ENCODE assay signal across 1 cellular context in the genomic region with DNA sequence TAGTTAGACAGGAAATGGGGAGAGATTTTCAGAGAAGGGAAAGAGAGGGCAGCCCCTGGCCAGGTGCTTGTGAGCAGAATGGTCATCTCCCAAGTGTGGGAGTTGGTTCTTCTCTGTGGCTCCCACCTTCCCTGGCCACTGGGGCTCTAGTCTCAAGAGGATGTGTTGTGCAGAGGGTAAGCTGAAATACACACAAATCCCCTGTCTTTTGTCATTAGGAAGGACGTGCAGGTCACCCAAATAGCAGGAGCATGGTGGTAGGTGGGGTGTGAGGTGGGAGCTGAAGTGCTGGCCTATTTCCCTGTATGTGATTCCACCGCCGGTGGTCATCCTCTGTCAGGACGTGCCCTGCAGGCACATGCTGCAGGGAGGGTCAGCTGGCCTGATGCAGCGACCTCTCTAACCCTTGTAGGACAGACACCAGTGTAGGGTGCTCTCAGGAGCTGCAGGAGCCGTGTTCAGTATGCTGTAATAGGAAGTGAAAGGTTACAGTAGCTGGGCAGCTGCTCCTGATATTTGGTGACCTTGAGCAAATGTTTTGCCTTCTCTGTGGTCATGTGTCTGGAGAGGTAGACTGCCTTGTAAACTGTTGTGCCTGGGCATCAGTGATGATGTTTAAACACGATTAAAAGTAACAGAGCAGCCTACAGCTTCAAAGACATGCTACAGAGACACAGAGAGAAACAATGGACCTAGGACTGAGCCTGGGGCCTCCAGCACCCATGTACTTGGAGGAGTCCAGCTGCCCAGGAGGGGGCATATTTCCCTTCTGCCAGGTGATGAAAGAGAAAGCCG.
A peak's percentile ranks its signal among the peaks of the same experiment; 100 is the strongest.
TF ChIP-seq lines count a peak whose summit lies in the region.

No MANE protein-coding gene starts in this region.

TF ChIP-seq in HepG2, 621 proteins besides CTCF, POLR2A, EP300 and RAD21 (continued from another document and continues in another):
- TF ChIP-seq, protein P1, sequence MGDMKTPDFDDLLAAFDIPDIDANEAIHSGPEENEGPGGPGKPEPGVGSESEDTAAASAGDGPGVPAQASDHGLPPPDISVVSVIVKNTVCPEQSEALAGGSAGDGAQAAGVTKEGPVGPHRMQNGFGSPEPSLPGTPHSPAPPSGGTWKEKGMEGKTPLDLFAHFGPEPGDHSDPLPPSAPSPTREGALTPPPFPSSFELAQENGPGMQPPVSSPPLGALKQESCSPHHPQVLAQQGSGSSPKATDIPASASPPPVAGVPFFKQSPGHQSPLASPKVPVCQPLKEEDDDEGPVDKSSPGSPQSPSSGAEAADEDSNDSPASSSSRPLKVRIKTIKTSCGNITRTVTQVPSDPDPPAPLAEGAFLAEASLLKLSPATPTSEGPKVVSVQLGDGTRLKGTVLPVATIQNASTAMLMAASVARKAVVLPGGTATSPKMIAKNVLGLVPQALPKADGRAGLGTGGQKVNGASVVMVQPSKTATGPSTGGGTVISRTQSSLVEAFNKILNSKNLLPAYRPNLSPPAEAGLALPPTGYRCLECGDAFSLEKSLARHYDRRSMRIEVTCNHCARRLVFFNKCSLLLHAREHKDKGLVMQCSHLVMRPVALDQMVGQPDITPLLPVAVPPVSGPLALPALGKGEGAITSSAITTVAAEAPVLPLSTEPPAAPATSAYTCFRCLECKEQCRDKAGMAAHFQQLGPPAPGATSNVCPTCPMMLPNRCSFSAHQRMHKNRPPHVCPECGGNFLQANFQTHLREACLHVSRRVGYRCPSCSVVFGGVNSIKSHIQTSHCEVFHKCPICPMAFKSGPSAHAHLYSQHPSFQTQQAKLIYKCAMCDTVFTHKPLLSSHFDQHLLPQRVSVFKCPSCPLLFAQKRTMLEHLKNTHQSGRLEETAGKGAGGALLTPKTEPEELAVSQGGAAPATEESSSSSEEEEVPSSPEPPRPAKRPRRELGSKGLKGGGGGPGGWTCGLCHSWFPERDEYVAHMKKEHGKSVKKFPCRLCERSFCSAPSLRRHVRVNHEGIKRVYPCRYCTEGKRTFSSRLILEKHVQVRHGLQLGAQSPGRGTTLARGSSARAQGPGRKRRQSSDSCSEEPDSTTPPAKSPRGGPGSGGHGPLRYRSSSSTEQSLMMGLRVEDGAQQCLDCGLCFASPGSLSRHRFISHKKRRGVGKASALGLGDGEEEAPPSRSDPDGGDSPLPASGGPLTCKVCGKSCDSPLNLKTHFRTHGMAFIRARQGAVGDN (CRISPR knock-in tag; IDR thresholded peaks at IDR 0.05) = peak; percentile 82
- 0 out of 2 replicates have a peak, but pooled peaks have one; percentile 29 for TF ChIP-seq ZNF556 (CRISPR knock-in tag; IDR thresholded peaks at IDR 0.05; ENCODE audit: borderline replicate concordance)
- TF ChIP-seq TBX2 (CRISPR knock-in tag; IDR thresholded peaks at IDR 0.05; ENCODE audit: borderline replicate concordance) = peak; percentile 17; the same call in 1 of the 2 replicates
- peak; percentile 89 for TF ChIP-seq HNF1B (CRISPR knock-in tag; IDR thresholded peaks at IDR 0.05)
- no peak for TF ChIP-seq EZH2 (conservative IDR thresholded peaks at IDR 0.05; ENCODE audit: low read depth, low read length)
- no peak for TF ChIP-seq CBX2 (IDR thresholded peaks at IDR 0.05; ENCODE audit: low read depth, low read length)
- TF ChIP-seq CBX2 (CRISPR knock-in tag; IDR thresholded peaks at IDR 0.05; ENCODE audit: low read depth) = no peak
- no peak for TF ChIP-seq SMAD1 (CRISPR knock-in tag; IDR thresholded peaks at IDR 0.05; ENCODE audit: borderline replicate concordance, low read depth)
- no peak for TF ChIP-seq DDIT3 (CRISPR knock-in tag; IDR thresholded peaks at IDR 0.05)
- peak; percentile 72 for TF ChIP-seq HNF4A (CRISPR knock-in tag; IDR thresholded peaks at IDR 0.05)
- TF ChIP-seq ZFP1 (CRISPR knock-in tag; IDR thresholded peaks at IDR 0.05) = peak; percentile 71; the same call in 1 of the 2 replicates
- peak; percentile 60 for TF ChIP-seq ZNF768 (CRISPR knock-in tag; IDR thresholded peaks at IDR 0.05)
- no peak for TF ChIP-seq ZNF160 (CRISPR knock-in tag; IDR thresholded peaks at IDR 0.05)
- TF ChIP-seq ZNF549 (CRISPR knock-in tag; IDR thresholded peaks at IDR 0.05) = no peak
- no peak for TF ChIP-seq ZNF709 (CRISPR knock-in tag; IDR thresholded peaks at IDR 0.05)
- TF ChIP-seq, protein P2, sequence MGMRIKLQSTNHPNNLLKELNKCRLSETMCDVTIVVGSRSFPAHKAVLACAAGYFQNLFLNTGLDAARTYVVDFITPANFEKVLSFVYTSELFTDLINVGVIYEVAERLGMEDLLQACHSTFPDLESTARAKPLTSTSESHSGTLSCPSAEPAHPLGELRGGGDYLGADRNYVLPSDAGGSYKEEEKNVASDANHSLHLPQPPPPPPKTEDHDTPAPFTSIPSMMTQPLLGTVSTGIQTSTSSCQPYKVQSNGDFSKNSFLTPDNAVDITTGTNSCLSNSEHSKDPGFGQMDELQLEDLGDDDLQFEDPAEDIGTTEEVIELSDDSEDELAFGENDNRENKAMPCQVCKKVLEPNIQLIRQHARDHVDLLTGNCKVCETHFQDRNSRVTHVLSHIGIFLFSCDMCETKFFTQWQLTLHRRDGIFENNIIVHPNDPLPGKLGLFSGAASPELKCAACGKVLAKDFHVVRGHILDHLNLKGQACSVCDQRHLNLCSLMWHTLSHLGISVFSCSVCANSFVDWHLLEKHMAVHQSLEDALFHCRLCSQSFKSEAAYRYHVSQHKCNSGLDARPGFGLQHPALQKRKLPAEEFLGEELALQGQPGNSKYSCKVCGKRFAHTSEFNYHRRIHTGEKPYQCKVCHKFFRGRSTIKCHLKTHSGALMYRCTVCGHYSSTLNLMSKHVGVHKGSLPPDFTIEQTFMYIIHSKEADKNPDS (CRISPR knock-in tag; IDR thresholded peaks at IDR 0.05) = no peak
- peak; percentile 63; the same call in 1 of the 2 replicates for TF ChIP-seq ARNTL (CRISPR knock-in tag; IDR thresholded peaks at IDR 0.05)
- peak; percentile 36; the same call in 1 of the 2 replicates for TF ChIP-seq TCF7 (IDR thresholded peaks at IDR 0.05; ENCODE audit: low read depth)
- TF ChIP-seq, protein P3, sequence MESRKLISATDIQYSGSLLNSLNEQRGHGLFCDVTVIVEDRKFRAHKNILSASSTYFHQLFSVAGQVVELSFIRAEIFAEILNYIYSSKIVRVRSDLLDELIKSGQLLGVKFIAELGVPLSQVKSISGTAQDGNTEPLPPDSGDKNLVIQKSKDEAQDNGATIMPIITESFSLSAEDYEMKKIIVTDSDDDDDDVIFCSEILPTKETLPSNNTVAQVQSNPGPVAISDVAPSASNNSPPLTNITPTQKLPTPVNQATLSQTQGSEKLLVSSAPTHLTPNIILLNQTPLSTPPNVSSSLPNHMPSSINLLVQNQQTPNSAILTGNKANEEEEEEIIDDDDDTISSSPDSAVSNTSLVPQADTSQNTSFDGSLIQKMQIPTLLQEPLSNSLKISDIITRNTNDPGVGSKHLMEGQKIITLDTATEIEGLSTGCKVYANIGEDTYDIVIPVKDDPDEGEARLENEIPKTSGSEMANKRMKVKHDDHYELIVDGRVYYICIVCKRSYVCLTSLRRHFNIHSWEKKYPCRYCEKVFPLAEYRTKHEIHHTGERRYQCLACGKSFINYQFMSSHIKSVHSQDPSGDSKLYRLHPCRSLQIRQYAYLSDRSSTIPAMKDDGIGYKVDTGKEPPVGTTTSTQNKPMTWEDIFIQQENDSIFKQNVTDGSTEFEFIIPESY (CRISPR knock-in tag; IDR thresholded peaks at IDR 0.05) = 0 out of 2 replicates have a peak, but pooled peaks have one; percentile 46
- no peak for TF ChIP-seq ARHGAP35 (CRISPR knock-in tag; IDR thresholded peaks at IDR 0.05; ENCODE audit: borderline replicate concordance)
- TF ChIP-seq ZNF225 (CRISPR knock-in tag; IDR thresholded peaks at IDR 0.05) = peak; percentile 71; the same call in 1 of the 2 replicates
- TF ChIP-seq ZNF232 (CRISPR knock-in tag; IDR thresholded peaks at IDR 0.05; ENCODE audit: borderline replicate concordance) = peak; percentile 61; the same call in 1 of the 2 replicates
- TF ChIP-seq TAF15 (IDR thresholded peaks at IDR 0.05; ENCODE audit: low read depth, low read length, poor library complexity, severe bottlenecking) = no peak
- no peak for TF ChIP-seq ZFP62 (CRISPR knock-in tag; IDR thresholded peaks at IDR 0.05)
- TF ChIP-seq MEF2D (CRISPR knock-in tag; IDR thresholded peaks at IDR 0.05) = no peak
- no peak for TF ChIP-seq ATF7 (IDR thresholded peaks at IDR 0.05)
- no peak for TF ChIP-seq ATF7 (CRISPR knock-in tag; IDR thresholded peaks at IDR 0.05)
- TF ChIP-seq ZNF788 (CRISPR knock-in tag; IDR thresholded peaks at IDR 0.05; ENCODE audit: borderline replicate concordance) = peak; percentile 60; the same call in 1 of the 2 replicates
- TF ChIP-seq SMYD3 (CRISPR knock-in tag; IDR thresholded peaks at IDR 0.05) = 0 out of 2 replicates have a peak, but pooled peaks have one; percentile 32
- TF ChIP-seq PRMT3 (CRISPR knock-in tag; IDR thresholded peaks at IDR 0.05; ENCODE audit: borderline replicate concordance, low read depth) = no peak
- 0 out of 2 replicates have a peak, but pooled peaks have one; percentile 34 for TF ChIP-seq SP140L (CRISPR knock-in tag; IDR thresholded peaks at IDR 0.05; ENCODE audit: borderline replicate concordance)
- TF ChIP-seq PLRG1 (conservative IDR thresholded peaks at IDR 0.05) = no peak
- TF ChIP-seq CBX1 (IDR thresholded peaks at IDR 0.05; ENCODE audit: low read depth) = peak; percentile 29
- TF ChIP-seq AHDC1 (CRISPR knock-in tag; IDR thresholded peaks at IDR 0.05; ENCODE audit: borderline replicate concordance) = no peak; the same call in 1 of the 2 replicates
- TF ChIP-seq MBD4 (IDR thresholded peaks at IDR 0.05; ENCODE audit: borderline replicate concordance, low read length) = no peak
- TF ChIP-seq ZNF292 (CRISPR knock-in tag; IDR thresholded peaks at IDR 0.05; ENCODE audit: borderline replicate concordance, low read depth) = peak; percentile 98
- TF ChIP-seq ZNF496 (CRISPR knock-in tag; IDR thresholded peaks at IDR 0.05; ENCODE audit: insufficient replicate concordance) = no peak
- TF ChIP-seq, protein P4, sequence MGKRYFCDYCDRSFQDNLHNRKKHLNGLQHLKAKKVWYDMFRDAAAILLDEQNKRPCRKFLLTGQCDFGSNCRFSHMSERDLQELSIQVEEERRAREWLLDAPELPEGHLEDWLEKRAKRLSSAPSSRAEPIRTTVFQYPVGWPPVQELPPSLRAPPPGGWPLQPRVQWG (CRISPR knock-in tag; IDR thresholded peaks at IDR 0.05; ENCODE audit: borderline replicate concordance, low read depth) = no peak
- TF ChIP-seq ZNF570 (CRISPR knock-in tag; IDR thresholded peaks at IDR 0.05; ENCODE audit: borderline replicate concordance) = no peak
- no peak for TF ChIP-seq PCBP2 (optimal IDR thresholded peaks at IDR 0.05; ENCODE audit: low read depth, low read length, poor library complexity, severe bottlenecking)
- no peak for TF ChIP-seq ZNF576 (CRISPR knock-in tag; IDR thresholded peaks at IDR 0.05)
- no peak for TF ChIP-seq ZNF30 (CRISPR knock-in tag; IDR thresholded peaks at IDR 0.05)
- no peak for TF ChIP-seq BATF2 (CRISPR knock-in tag; IDR thresholded peaks at IDR 0.05)
- TF ChIP-seq ZNF605 (CRISPR knock-in tag; IDR thresholded peaks at IDR 0.05) = no peak; the same call in 1 of the 2 replicates
